In genomic region chr7:157430721-157431120, GRCh38 we compare ENCODE assay signal across 22 cellular contexts.
"Had no signal": no experiment of that assay in that cellular context is flagged by ENCODE, and none has a peak within 500 bp of the region (broad histone marks: within the 10 kb centered on the region; RNA-seq: fewer than 3 reads in every experiment).

No MANE protein-coding gene starts in this region.

- H3K4me3 Mint-ChIP-seq: activated CD8-positive, alpha-beta T cell treated with anti-CD3 and anti-CD28 coated beads, Interleukin-2, amount 10 ng/mL, durations not matched to agents 7 days and 5 days; activated naive CD4-positive, alpha-beta T cell treated with anti-CD3 and anti-CD28 coated beads for 36 hours; activated T-helper 1 cell treated with anti-CD3 and anti-CD28 coated beads, Interleukin-12 subunit alpha, Interleukin-12 subunit beta, Interleukin-2, Interleukin-4 antibody, amounts not matched to agents 30 ng/mL and 10 ng/mL and 1 ng/mL, durations not matched to agents 14 hours and 24 hours and 36 hours; endodermal cell; nephron progenitor cell; stimulated activated naive CD8-positive, alpha-beta T cell treated with anti-CD3 and anti-CD28 coated beads, Interleukin-15, amount 100 ng/mL, for 72 hours; T-helper 17 cell had no signal

- H3K27ac ChIP-seq: gastroesophageal sphincter, heart left ventricle, lower lobe of right lung, spleen, transverse colon had no signal

- H3K27me3 Mint-ChIP-seq: stimulated activated naive CD8-positive, alpha-beta T cell treated with anti-CD3 and anti-CD28 coated beads, Interleukin-15, amount 100 ng/mL, for 72 hours; T-helper 17 cell had no signal

- DNase-seq: activated CD4-positive, alpha-beta T cell treated with anti-CD3 and anti-CD28 coated beads, Interleukin-2, amount 50 U/mL, for 1 hour; activated CD8-positive, alpha-beta T cell treated with anti-CD3 and anti-CD28 coated beads, Interleukin-2, amount 10 ng/mL, durations not matched to agents 7 days and 5 days; activated naive CD4-positive, alpha-beta T cell treated with anti-CD3 and anti-CD28 coated beads for 36 hours; amygdala; cerebellar nuclear complex; cortex of kidney; left colon; mesendoderm; mucosa of descending colon; nephron progenitor cell; occipital lobe; stimulated activated CD4-positive, alpha-beta T cell treated with anti-CD3 and anti-CD28 coated beads, Interleukin-4, amount 100 ng/mL, for 4 hours; stimulated activated naive CD8-positive, alpha-beta T cell treated with anti-CD3 and anti-CD28 coated beads, Interleukin-15, amount 100 ng/mL, for 72 hours; SW 1271; T-helper 17 cell; transverse colon had no signal

- H3K27me3 ChIP-seq: gastroesophageal sphincter, heart left ventricle, transverse colon had no signal

- H3K4me3 ChIP-seq: gastroesophageal sphincter, heart left ventricle, lower lobe of right lung, mucosa of descending colon, spleen, transverse colon had no signal

- H3K9me3 Mint-ChIP-seq: activated naive CD4-positive, alpha-beta T cell treated with anti-CD3 and anti-CD28 coated beads for 36 hours; activated T-helper 1 cell treated with anti-CD3 and anti-CD28 coated beads, Interleukin-12 subunit alpha, Interleukin-12 subunit beta, Interleukin-2, Interleukin-4 antibody, amounts not matched to agents 30 ng/mL and 10 ng/mL and 1 ng/mL, durations not matched to agents 14 hours and 24 hours and 36 hours; endodermal cell; nephron progenitor cell; stimulated activated naive CD8-positive, alpha-beta T cell treated with anti-CD3 and anti-CD28 coated beads, Interleukin-15, amount 100 ng/mL, for 72 hours had no signal

- H3K9me3 ChIP-seq: gastroesophageal sphincter, heart left ventricle, lower lobe of right lung, mucosa of descending colon, spleen, transverse colon had no signal

- ATAC-seq: activated CD8-positive, alpha-beta T cell treated with anti-CD3 and anti-CD28 coated beads, Interleukin-2, amount 10 ng/mL, durations not matched to agents 7 days and 5 days; gastroesophageal sphincter; heart left ventricle; left colon; lower lobe of right lung; mucosa of descending colon; stimulated activated naive CD8-positive, alpha-beta T cell treated with anti-CD3 and anti-CD28 coated beads, Interleukin-15, amount 100 ng/mL, for 72 hours; T-helper 17 cell had no signal

- H3K27ac Mint-ChIP-seq: activated CD8-positive, alpha-beta T cell treated with anti-CD3 and anti-CD28 coated beads, Interleukin-2, amount 10 ng/mL, durations not matched to agents 7 days and 5 days; activated naive CD4-positive, alpha-beta T cell treated with anti-CD3 and anti-CD28 coated beads for 36 hours; activated T-helper 1 cell treated with anti-CD3 and anti-CD28 coated beads, Interleukin-12 subunit alpha, Interleukin-12 subunit beta, Interleukin-2, Interleukin-4 antibody, amounts not matched to agents 30 ng/mL and 10 ng/mL and 1 ng/mL, durations not matched to agents 14 hours and 24 hours and 36 hours; endodermal cell; nephron progenitor cell; stimulated activated naive CD8-positive, alpha-beta T cell treated with anti-CD3 and anti-CD28 coated beads, Interleukin-15, amount 100 ng/mL, for 72 hours; T-helper 17 cell had no signal

- H3K36me3 ChIP-seq: gastroesophageal sphincter, heart left ventricle, lower lobe of right lung, spleen, transverse colon had no signal
